9 cellular contexts compared by ENCODE assay signal in genomic region chr1:225834417-225835329, GRCh38. TPM values are rescaled to one million over a fixed set of nuclear protein-coding genes. Genes with fewer than 3 reads are reported as not detected.
A peak's percentile ranks its signal among the peaks of the same experiment; 100 is the strongest.
DNase-seq lines count a peak whose midpoint lies in the region; ATAC-seq and TF ChIP-seq lines count a peak whose summit lies in the region.
"Had no signal": no experiment of that assay in that cellular context is flagged by ENCODE, and none has a peak within 500 bp of the region (broad histone marks: within the 10 kb centered on the region; RNA-seq: fewer than 3 reads in every experiment).

No MANE protein-coding gene starts in this region.

- H3K4me3 ChIP-seq in IMR-90 (ENCODE audit: insufficient read depth, low read depth, low read length), result no peak overlapping the region
- peak overlapping the region in 1 of 3 donors; percentile 6 for H3K4me3 ChIP-seq in breast epithelium
- no peak overlapping the region for H3K4me3 ChIP-seq in rectal smooth muscle tissue (ENCODE audit: low read length)
- H3K4me3 ChIP-seq: SJSA1 had no signal

- intact Hi-C loops in IMR-90 (cut with micrococcal nuclease), result no loop called here
- intact Hi-C loops in breast epithelium (cut with DNase I; ENCODE audit: low total_unique reads), result no loop called here

- no peak overlapping the region; the same call in 1 of the 2 replicates for H2AK5ac ChIP-seq in IMR-90 (ENCODE audit: low read depth, low read length)

- no peak overlapping the region for H2BK120ac ChIP-seq in IMR-90 (ENCODE audit: low read depth, low read length)

- POLR2A ChIA-PET in IMR-90 (lab: Charles Lee; ENCODE audit: unreplicated experiment), result interaction anchor here (0.6 kb wide), 1 partner anchor 349 kb away, joined by 7 read pairs; no protein-coding TSS in a partner anchor

- peak overlapping the region; percentile 14 for H2AFZ ChIP-seq in IMR-90 (replicated peaks; ENCODE audit: low read length, poor library complexity)

- H3K23ac ChIP-seq in IMR-90 (ENCODE audit: low read depth, low read length), result no peak overlapping the region

- WGBS in IMR-90 (ENCODE audit: extremely low coverage in 2 of 2, insufficient read length in 1 of 2), 2 experiments, result 42% methylated on average over 2 of the region's 7 CpGs; no CpG with 5 or more reads in 1 of the 2 experiments

- H3K79me1 ChIP-seq in IMR-90 (ENCODE audit: low read depth in 1 of 2, low read length in 2 of 2), result no peaks in the 10 kb centered on the region

- H3K4me3 Mint-ChIP-seq in stimulated activated naive CD8-positive, alpha-beta T cell treated with anti-CD3 and anti-CD28 coated beads, Interleukin-15, amount 100 ng/mL, for 72 hours, result no peak overlapping the region
- H3K4me3 Mint-ChIP-seq: stimulated activated effector memory CD8-positive, alpha-beta T cell treated with anti-CD3 and anti-CD28 coated beads, Interleukin-12 subunit alpha, Interleukin-12 subunit beta, amount 100 ng/mL, for 72 hours had no signal

- H4K5ac ChIP-seq in IMR-90 (ENCODE audit: low read depth, low read length), result no peak overlapping the region

- H3K36me3 ChIP-seq in IMR-90 (ENCODE audit: control insufficient read depth, insufficient read depth, low read length) (peaks cover 22% of the 10 kb centered on the region), breast epithelium (no peaks in the 10 kb centered on the region), rectal smooth muscle tissue (ENCODE audit: control insufficient read depth, insufficient read depth, low read length) (peaks cover 17% of the 10 kb centered on the region)

- no peaks in the 10 kb centered on the region for H3K9me3 Mint-ChIP-seq in stimulated activated naive CD8-positive, alpha-beta T cell treated with anti-CD3 and anti-CD28 coated beads, Interleukin-15, amount 100 ng/mL, for 72 hours
- H3K9me3 Mint-ChIP-seq: stimulated activated effector memory CD8-positive, alpha-beta T cell treated with anti-CD3 and anti-CD28 coated beads, Interleukin-12 subunit alpha, Interleukin-12 subunit beta, amount 100 ng/mL, for 72 hours had no signal

- no peak overlapping the region for H3K56ac ChIP-seq in IMR-90 (ENCODE audit: extremely low read depth, insufficient read depth, low read length)

- dilution Hi-C loops in IMR-90 (cut with HindIII; ENCODE audit: low sequenced_read_pairs, unreplicated experiment), result no loop called here

- no peak overlapping the region for H3K27ac Mint-ChIP-seq in stimulated activated naive CD8-positive, alpha-beta T cell treated with anti-CD3 and anti-CD28 coated beads, Interleukin-15, amount 100 ng/mL, for 72 hours
- H3K27ac Mint-ChIP-seq: stimulated activated effector memory CD8-positive, alpha-beta T cell treated with anti-CD3 and anti-CD28 coated beads, Interleukin-12 subunit alpha, Interleukin-12 subunit beta, amount 100 ng/mL, for 72 hours had no signal

- in situ Hi-C loops in IMR-90 (cut with MboI; ENCODE audit: low sequenced_read_pairs), result no loop called here

- peaks cover 5% of the 10 kb centered on the region for H3K4me1 Mint-ChIP-seq in stimulated activated naive CD8-positive, alpha-beta T cell treated with anti-CD3 and anti-CD28 coated beads, Interleukin-15, amount 100 ng/mL, for 72 hours
- H3K4me1 Mint-ChIP-seq: stimulated activated effector memory CD8-positive, alpha-beta T cell treated with anti-CD3 and anti-CD28 coated beads, Interleukin-12 subunit alpha, Interleukin-12 subunit beta, amount 100 ng/mL, for 72 hours had no signal

- no peaks in the 10 kb centered on the region for H3K27me3 Mint-ChIP-seq in stimulated activated naive CD8-positive, alpha-beta T cell treated with anti-CD3 and anti-CD28 coated beads, Interleukin-15, amount 100 ng/mL, for 72 hours

- BruUV-seq in IMR-90 (replicated peaks; lab: Mats Ljungman, UMichigan), result no TSS peak

- H3K9ac ChIP-seq in IMR-90 (ENCODE audit: low read depth, low read length), result no peak overlapping the region
- no peak overlapping the region for H3K9ac ChIP-seq in rectal smooth muscle tissue (ENCODE audit: low read length)

- peak overlapping the region; percentile 76 for H2AK9ac ChIP-seq in IMR-90 (replicated peaks; ENCODE audit: low read depth, low read length, poor library complexity)

- H3K9me3 ChIP-seq in IMR-90 (ENCODE audit: control insufficient read depth, insufficient read depth, low read length) (no peaks in the 10 kb centered on the region), breast epithelium (no peaks in the 10 kb centered on the region)
- H3K9me3 ChIP-seq: SJSA1 had no signal

- no peak overlapping the region for H4K8ac ChIP-seq in IMR-90 (ENCODE audit: low read depth in 2 of 2, low read length in 2 of 2)

- no peak for TF ChIP-seq CTCF in IMR-90 (conservative IDR thresholded peaks at IDR 0.05; ENCODE audit: low read depth, low read length)
- TF ChIP-seq CTCF in breast epithelium (IDR thresholded peaks at IDR 0.05), result no peak

- ATAC-seq in IMR-90 (ENCODE audit: low read depth) (peak; percentile 62), GM21576 (IDR thresholded peaks at IDR 0.05; ENCODE audit: unreplicated experiment) (no peak)
- no peak for ATAC-seq in stimulated activated naive CD8-positive, alpha-beta T cell treated with anti-CD3 and anti-CD28 coated beads, Interleukin-15, amount 100 ng/mL, for 72 hours
- ATAC-seq: stimulated activated effector memory CD8-positive, alpha-beta T cell treated with anti-CD3 and anti-CD28 coated beads, Interleukin-12 subunit alpha, Interleukin-12 subunit beta, amount 100 ng/mL, for 72 hours had no signal

- H4K91ac ChIP-seq in IMR-90 (ENCODE audit: insufficient read depth, low read depth, low read length), result no peak overlapping the region

- DNase-seq in IMR-90 (peak; percentile 52), breast epithelium (ENCODE audit: low spot score in 2 of 2) (peak in 1 of 2 donors; percentile 55)
- no peak for DNase-seq in activated CD8-positive, alpha-beta memory T cell treated with anti-CD3 and anti-CD28 coated beads for 24 hours
- DNase-seq in stimulated activated naive CD8-positive, alpha-beta T cell treated with anti-CD3 and anti-CD28 coated beads, Interleukin-15, amount 100 ng/mL, for 72 hours, result no peak

- no peak overlapping the region; the same call in 1 of the 2 replicates for H3K18ac ChIP-seq in IMR-90 (ENCODE audit: low read depth, low read length)

- no peak overlapping the region for H3K4ac ChIP-seq in IMR-90 (ENCODE audit: low read depth, low read length)

- H3K27me3 ChIP-seq in IMR-90 (ENCODE audit: control insufficient read depth, insufficient read depth, low read length), result no peaks in the 10 kb centered on the region
- no peaks in the 10 kb centered on the region for H3K27me3 ChIP-seq in breast epithelium
- H3K27me3 ChIP-seq in rectal smooth muscle tissue (ENCODE audit: control insufficient read depth, insufficient read depth, low read length), result no peaks in the 10 kb centered on the region
- H3K27me3 ChIP-seq: SJSA1 had no signal

- H2BK15ac ChIP-seq in IMR-90 (ENCODE audit: low read depth, low read length), result no peak overlapping the region

- no peak for TF ChIP-seq POLR2A in IMR-90 (IDR thresholded peaks at IDR 0.05; ENCODE audit: low read depth, low read length)
- no peak for TF ChIP-seq POLR2A in breast epithelium (IDR thresholded peaks at IDR 0.05)

- H2BK20ac ChIP-seq in IMR-90 (ENCODE audit: low read depth, low read length), result no peak overlapping the region

- CTCF ChIA-PET in IMR-90 (lab: Yijun Ruan, JAX), result interaction anchor here (0.6 to 1.1 kb wide), 7 partner anchors 17 to 360 kb away, joined by 3 to 5 read pairs (median 3); partner anchors contain the start of gene SRP9

- H3K9me1 ChIP-seq in IMR-90 (ENCODE audit: insufficient read depth, low read length), result peaks cover 5% of the 10 kb centered on the region; the same call in 1 of the 2 replicates

- H3K27ac ChIP-seq in IMR-90 (ENCODE audit: insufficient read depth, low read length) (peak overlapping the region; percentile 55; the same call in 1 of the 2 replicates), breast epithelium (peak overlapping the region; percentile 42 to 79), rectal smooth muscle tissue (ENCODE audit: low read depth, low read length) (peak overlapping the region; percentile 16)
- H3K27ac ChIP-seq: SJSA1 had no signal

- no peak overlapping the region for H2BK5ac ChIP-seq in IMR-90 (ENCODE audit: low read depth, low read length, poor library complexity, severe bottlenecking)

- no peak overlapping the region; the same call in 1 of the 2 replicates for H3K4me2 ChIP-seq in IMR-90 (ENCODE audit: low read depth, low read length)

- H3K4me1 ChIP-seq in IMR-90 (ENCODE audit: control insufficient read depth, insufficient read depth, low read length) (peaks cover 4% of the 10 kb centered on the region; the same call in 1 of the 2 replicates), breast epithelium (no peaks in the 10 kb centered on the region), rectal smooth muscle tissue (ENCODE audit: control insufficient read depth, insufficient read depth, low read length) (peaks cover 10% of the 10 kb centered on the region)
- H3K4me1 ChIP-seq: SJSA1 had no signal

- H3K14ac ChIP-seq in IMR-90 (replicated peaks; ENCODE audit: low read depth, low read length), result no peak overlapping the region; the same call in 1 of the 2 replicates

- TF ChIP-seq RAD21 in IMR-90 (IDR thresholded peaks at IDR 0.05; ENCODE audit: low read length), result no peak

- no peaks in the 10 kb centered on the region for H4K20me1 ChIP-seq in IMR-90 (ENCODE audit: insufficient read depth, low read length)

TF ChIP-seq in IMR-90, 13 proteins besides CTCF, POLR2A, EP300 and RAD21 (continues in another document):
- TF ChIP-seq MXI1 (IDR thresholded peaks at IDR 0.05; ENCODE audit: borderline replicate concordance, low read depth, low read length), result no peak
- no peak for TF ChIP-seq CHD1 (IDR thresholded peaks at IDR 0.05; ENCODE audit: low read depth, low read length)

RNA-seq across cellular contexts. Expression of gene EPHX1, which starts 24.7 kb away (rescaled TPM):
- total RNA-seq in IMR-90 (2012; rRNA removed) (16.9 and 20.3 TPM in 2 replicates), breast epithelium (100 to 1,000 TPM in 1 of 3 donors, 10 to 100 TPM in 2; 63.6 to 168 (median 67.3) TPM)
- polyA plus RNA-seq in IMR-90 (2012; rRNA removed), result 33.8 and 46.3 TPM in 2 replicates
- 35.7 and 36.6 TPM in 2 replicates for polyA plus RNA-seq in IMR-90 (2012; cell fraction: cytosol; rRNA removed)
- 14.3 and 16.2 TPM in 2 replicates for polyA plus RNA-seq in IMR-90 (2012; cell fraction: nucleus; rRNA removed; ENCODE audit: low replicate concordance)

RNA-seq across cellular contexts. Expression of gene TMEM63A, which starts 47.5 kb away (rescaled TPM):
- total RNA-seq in IMR-90 (2012; rRNA removed) (4.7 and 5.6 TPM in 2 replicates), breast epithelium (10 to 100 TPM; 69.6 to 88.0 (median 80.6) TPM)
- 23.3 and 23.4 TPM in 2 replicates for polyA plus RNA-seq in IMR-90 (2012; rRNA removed)
- polyA plus RNA-seq in IMR-90 (2012; cell fraction: cytosol; rRNA removed), result 6.1 and 8.6 TPM in 2 replicates
- polyA plus RNA-seq in IMR-90 (2012; cell fraction: nucleus; rRNA removed; ENCODE audit: low replicate concordance), result 206 and 213 TPM in 2 replicates

RNA-seq across cellular contexts. Expression of gene LEFTY1, which starts 54.3 kb away (rescaled TPM):
- total RNA-seq in IMR-90 (2012; rRNA removed) (not detected in 2 replicates), breast epithelium (under 1 TPM in 1 of 3 donors, not detected in 2; 0.48 TPM)
- not detected in 2 replicates for polyA plus RNA-seq in IMR-90 (2012; rRNA removed)
- polyA plus RNA-seq in IMR-90 (2012; cell fraction: cytosol; rRNA removed), result not detected in 2 replicates
- 0.07 TPM in 1 of 2 replicates, not detected in the other for polyA plus RNA-seq in IMR-90 (2012; cell fraction: nucleus; rRNA removed; ENCODE audit: low replicate concordance)
- total RNA-seq: bronchial epithelial cell, SJSA1 had no signal

RNA-seq across cellular contexts. Expression of gene SRP9, which starts 57.0 kb away (rescaled TPM):
- total RNA-seq in IMR-90 (2012; rRNA removed), result 230 and 484 TPM in 2 replicates
- 205 and 295 TPM in 2 replicates for polyA plus RNA-seq in IMR-90 (2012; rRNA removed)
- polyA plus RNA-seq in IMR-90 (2012; cell fraction: cytosol; rRNA removed), result 118 and 134 TPM in 2 replicates
- polyA plus RNA-seq in IMR-90 (2012; cell fraction: nucleus; rRNA removed; ENCODE audit: low replicate concordance), result 48.5 and 140 TPM in 2 replicates
- total RNA-seq in breast epithelium, result 100 to 1,000 TPM; 168 to 251 (median 205) TPM

Comparison
In these comparisons a context has a peak if more than half of its experiments do, and no peak if none do; other contexts are left out.
1. RNA of gene TMEM63A, which starts 47.5 kb away (total RNA-seq): 69.6 to 88.0 TPM in breast epithelium; 4.7 to 5.6 TPM in IMR-90; every median in the first group is over 10 times any median in the second.
2. Peak in every context shown above with its lines, with median percentiles within 50 percentile points of each other: H3K27ac ChIP-seq.